ENCODE assay signal across 9 cellular contexts in genomic region chr7:143882611-143883078, GRCh38. TPM values are rescaled to one million over a fixed set of nuclear protein-coding genes. Genes with fewer than 3 reads are reported as not detected.
DNase-seq lines count a peak whose midpoint lies in the region; ATAC-seq and TF ChIP-seq lines count a peak whose summit lies in the region.
"Had no signal": no experiment of that assay in that cellular context is flagged by ENCODE, and none has a peak within 500 bp of the region (broad histone marks: within the 10 kb centered on the region; RNA-seq: fewer than 3 reads in every experiment).

No MANE protein-coding gene starts in this region.

- H3K4me1 ChIP-seq in gastroesophageal sphincter: peaks cover 0 to 61% (median 3%) of the 10 kb centered on the region in 3 donors

- peaks cover 81% of the 10 kb centered on the region for H3K4me1 Mint-ChIP-seq in nephron progenitor cell

- peak overlapping the region; percentile 97 for H3K4me3 Mint-ChIP-seq in nephron progenitor cell

- no peak for TF ChIP-seq POLR2A in gastroesophageal sphincter (IDR thresholded peaks at IDR 0.05)

- H3K27me3 ChIP-seq in WERI-Rb-1 (ENCODE audit: insufficient read depth, low read depth, severe bottlenecking): no peaks in the 10 kb centered on the region
- H3K27me3 ChIP-seq in gastroesophageal sphincter: no peaks in the 10 kb centered on the region

- peak; percentile 79 for ATAC-seq in gastroesophageal sphincter
- no peak for ATAC-seq in GM21526 (IDR thresholded peaks at IDR 0.05; ENCODE audit: low FRiP score, unreplicated experiment)

- 0% methylated on average over 1 of the region's 26 CpGs; no CpG with 5 or more reads in 1 of the 2 donors for WGBS in gastroesophageal sphincter (ENCODE audit: low coverage in 1 of 2), 2 donors

- peaks cover 6% of the 10 kb centered on the region for H3K36me3 Mint-ChIP-seq in nephron progenitor cell (ENCODE audit: low read depth)

- TF ChIP-seq CTCF in WERI-Rb-1 (IDR thresholded peaks at IDR 0.05; ENCODE audit: low read depth, low read length) (0 out of 2 replicates have a peak, but pooled peaks have one; percentile 3), gastroesophageal sphincter (IDR thresholded peaks at IDR 0.05) (no peak), nephron progenitor cell (IDR thresholded peaks at IDR 0.05) (no peak)

- H3K36me3 ChIP-seq in WERI-Rb-1 (peaks cover 3% of the 10 kb centered on the region), gastroesophageal sphincter (no peaks in the 10 kb centered on the region)

- peak; percentile 15 for DNase-seq in stimulated activated CD4-positive, alpha-beta T cell treated with anti-CD3 and anti-CD28 coated beads, Interleukin-15, amount 100 ng/mL, for 24 hours
- DNase-seq in stimulated activated CD4-positive, alpha-beta T cell treated with anti-CD3 and anti-CD28 coated beads, Interleukin-4, amount 100 ng/mL, for 1 hour: no peak
- DNase-seq in WERI-Rb-1: peak; percentile 93
- peak; percentile 85 for DNase-seq in nephron progenitor cell
- no peak for DNase-seq in 8988T
- no peak for DNase-seq in SIG-M5 treated with dmso at 0.1 percent for 504 hours (lab: John Stamatoyannopoulos, UW; ENCODE audit: unreplicated experiment)

- H3K27me3 Mint-ChIP-seq in nephron progenitor cell (ENCODE audit: low read depth, poor library complexity): no peaks in the 10 kb centered on the region

- peak overlapping the region; percentile 81 for H3K27ac ChIP-seq in WERI-Rb-1
- H3K27ac ChIP-seq in gastroesophageal sphincter: peak overlapping the region; percentile 26 to 85 (median 84)

- no peaks in the 10 kb centered on the region for H3K9me3 Mint-ChIP-seq in nephron progenitor cell

- TF ChIP-seq EP300 in gastroesophageal sphincter (IDR thresholded peaks at IDR 0.05): no peak

- no peaks in the 10 kb centered on the region for H3K9me3 ChIP-seq in WERI-Rb-1 (ENCODE audit: severe bottlenecking)
- no peaks in the 10 kb centered on the region for H3K9me3 ChIP-seq in gastroesophageal sphincter

- H3K4me3 ChIP-seq in WERI-Rb-1 (ENCODE audit: low read depth, low read length) (peak overlapping the region; percentile 92), gastroesophageal sphincter (peak overlapping the region; percentile 70 to 73)

- peak overlapping the region; percentile 94 for H3K27ac Mint-ChIP-seq in nephron progenitor cell

RNA-seq across cellular contexts. Expression of gene TCAF1, which starts 19.3 kb away (rescaled TPM):
- total RNA-seq in gastroesophageal sphincter: 10 to 100 TPM; 34.7 to 66.7 (median 57.7) TPM

RNA-seq across cellular contexts. Expression of gene OR2F2, which starts 52.4 kb away (rescaled TPM):
- not detected for total RNA-seq in gastroesophageal sphincter
- total RNA-seq: T-helper 2 cell treated with Interferon-gamma antibody and Interleukin-4, amounts not matched to agents 100 ng/mL and 5 ng/mL, for 36 hours had no signal

Comparison
In these comparisons a context has a peak if more than half of its experiments do, and no peak if none do; other contexts are left out.
1. DNase-seq: peak in stimulated activated CD4-positive, alpha-beta T cell treated with anti-CD3 and anti-CD28 coated beads, Interleukin-15, amount 100 ng/mL, for 24 hours (single experiment), WERI-Rb-1 (single experiment) and nephron progenitor cell (single experiment); none in stimulated activated CD4-positive, alpha-beta T cell treated with anti-CD3 and anti-CD28 coated beads, Interleukin-4, amount 100 ng/mL, for 1 hour (single experiment), 8988T (single experiment) and SIG-M5 treated with dmso at 0.1 percent for 504 hours (single experiment).